In the genomic region with DNA sequence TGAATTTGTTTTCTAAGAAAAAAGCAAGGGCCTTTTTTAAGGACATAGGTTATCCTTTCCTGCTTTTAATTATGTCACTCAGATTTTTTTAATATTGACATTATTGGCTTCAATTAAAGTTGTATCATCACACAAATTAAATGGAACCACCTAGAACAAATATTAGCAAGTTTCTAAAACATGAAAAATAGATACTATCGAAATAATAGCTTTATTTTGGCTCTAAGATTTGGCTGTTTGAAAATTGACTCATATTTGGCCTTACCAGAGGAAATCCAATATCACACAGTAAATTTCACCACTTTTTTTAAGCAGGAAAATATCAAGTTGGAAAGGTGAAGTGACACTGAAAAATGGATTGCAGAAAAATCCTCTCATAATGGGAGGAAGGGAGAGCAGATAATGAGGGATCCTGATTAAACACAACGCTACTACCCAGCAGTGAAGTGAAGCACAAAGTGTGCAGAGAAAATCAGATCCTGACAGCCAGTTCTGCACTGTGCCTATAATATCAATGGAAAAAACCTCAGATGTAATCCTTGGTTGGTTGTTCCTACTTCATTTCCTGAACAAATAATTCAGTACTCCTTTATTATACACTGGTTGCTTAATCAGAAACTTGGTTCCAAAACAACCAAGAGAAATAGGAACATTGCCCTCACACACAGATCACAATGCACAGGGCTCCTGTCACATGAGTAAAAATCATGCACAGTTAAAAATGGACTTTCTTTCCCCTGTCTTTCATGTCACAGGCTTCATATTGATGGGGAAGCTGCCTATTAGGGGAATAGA, we compare ENCODE assay signal across 3 cellular contexts.
A peak's percentile ranks its signal among the peaks of the same experiment; 100 is the strongest.
TF ChIP-seq lines count a peak whose summit lies in the region.

No MANE protein-coding gene starts in this region.

TF ChIP-seq in liver, 16 proteins besides CTCF, POLR2A, EP300 and RAD21:
- TF ChIP-seq GABPA (IDR thresholded peaks at IDR 0.05 in 1 of 2, conservative IDR thresholded peaks at IDR 0.05 in 1 of 2) (peak in 1 of 2 donors; percentile 38), FOXA2 (IDR thresholded peaks at IDR 0.05) (peak; percentile 42), EGR1 (IDR thresholded peaks at IDR 0.05; ENCODE audit: low read depth in 2 of 2) (peak in 1 of 2 donors; percentile 71), HNF4G (IDR thresholded peaks at IDR 0.05) (no peak), SP1 (IDR thresholded peaks at IDR 0.05) (no peak), NR2F2 (IDR thresholded peaks at IDR 0.05) (no peak), FOXA1 (IDR thresholded peaks at IDR 0.05) (peak; percentile 8), MAX (IDR thresholded peaks at IDR 0.05) (peak; percentile 83), HNF4A (conservative IDR thresholded peaks at IDR 0.05) (peak in 1 of 2 donors; percentile 84), TAF1 (conservative IDR thresholded peaks at IDR 0.05) (no peak), RXRA (IDR thresholded peaks at IDR 0.05) (peak in 1 of 2 donors; percentile 74), YY1 (IDR thresholded peaks at IDR 0.05) (peak; percentile 83), JUND (IDR thresholded peaks at IDR 0.05) (peak in 1 of 2 donors; percentile 71)
- TF ChIP-seq, protein P1, sequence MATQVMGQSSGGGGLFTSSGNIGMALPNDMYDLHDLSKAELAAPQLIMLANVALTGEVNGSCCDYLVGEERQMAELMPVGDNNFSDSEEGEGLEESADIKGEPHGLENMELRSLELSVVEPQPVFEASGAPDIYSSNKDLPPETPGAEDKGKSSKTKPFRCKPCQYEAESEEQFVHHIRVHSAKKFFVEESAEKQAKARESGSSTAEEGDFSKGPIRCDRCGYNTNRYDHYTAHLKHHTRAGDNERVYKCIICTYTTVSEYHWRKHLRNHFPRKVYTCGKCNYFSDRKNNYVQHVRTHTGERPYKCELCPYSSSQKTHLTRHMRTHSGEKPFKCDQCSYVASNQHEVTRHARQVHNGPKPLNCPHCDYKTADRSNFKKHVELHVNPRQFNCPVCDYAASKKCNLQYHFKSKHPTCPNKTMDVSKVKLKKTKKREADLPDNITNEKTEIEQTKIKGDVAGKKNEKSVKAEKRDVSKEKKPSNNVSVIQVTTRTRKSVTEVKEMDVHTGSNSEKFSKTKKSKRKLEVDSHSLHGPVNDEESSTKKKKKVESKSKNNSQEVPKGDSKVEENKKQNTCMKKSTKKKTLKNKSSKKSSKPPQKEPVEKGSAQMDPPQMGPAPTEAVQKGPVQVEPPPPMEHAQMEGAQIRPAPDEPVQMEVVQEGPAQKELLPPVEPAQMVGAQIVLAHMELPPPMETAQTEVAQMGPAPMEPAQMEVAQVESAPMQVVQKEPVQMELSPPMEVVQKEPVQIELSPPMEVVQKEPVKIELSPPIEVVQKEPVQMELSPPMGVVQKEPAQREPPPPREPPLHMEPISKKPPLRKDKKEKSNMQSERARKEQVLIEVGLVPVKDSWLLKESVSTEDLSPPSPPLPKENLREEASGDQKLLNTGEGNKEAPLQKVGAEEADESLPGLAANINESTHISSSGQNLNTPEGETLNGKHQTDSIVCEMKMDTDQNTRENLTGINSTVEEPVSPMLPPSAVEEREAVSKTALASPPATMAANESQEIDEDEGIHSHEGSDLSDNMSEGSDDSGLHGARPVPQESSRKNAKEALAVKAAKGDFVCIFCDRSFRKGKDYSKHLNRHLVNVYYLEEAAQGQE (IDR thresholded peaks at IDR 0.05), result peak; percentile 70
- TF ChIP-seq, protein P2, sequence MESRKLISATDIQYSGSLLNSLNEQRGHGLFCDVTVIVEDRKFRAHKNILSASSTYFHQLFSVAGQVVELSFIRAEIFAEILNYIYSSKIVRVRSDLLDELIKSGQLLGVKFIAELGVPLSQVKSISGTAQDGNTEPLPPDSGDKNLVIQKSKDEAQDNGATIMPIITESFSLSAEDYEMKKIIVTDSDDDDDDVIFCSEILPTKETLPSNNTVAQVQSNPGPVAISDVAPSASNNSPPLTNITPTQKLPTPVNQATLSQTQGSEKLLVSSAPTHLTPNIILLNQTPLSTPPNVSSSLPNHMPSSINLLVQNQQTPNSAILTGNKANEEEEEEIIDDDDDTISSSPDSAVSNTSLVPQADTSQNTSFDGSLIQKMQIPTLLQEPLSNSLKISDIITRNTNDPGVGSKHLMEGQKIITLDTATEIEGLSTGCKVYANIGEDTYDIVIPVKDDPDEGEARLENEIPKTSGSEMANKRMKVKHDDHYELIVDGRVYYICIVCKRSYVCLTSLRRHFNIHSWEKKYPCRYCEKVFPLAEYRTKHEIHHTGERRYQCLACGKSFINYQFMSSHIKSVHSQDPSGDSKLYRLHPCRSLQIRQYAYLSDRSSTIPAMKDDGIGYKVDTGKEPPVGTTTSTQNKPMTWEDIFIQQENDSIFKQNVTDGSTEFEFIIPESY (IDR thresholded peaks at IDR 0.05), result peak; percentile 80
- TF ChIP-seq, protein P3, sequence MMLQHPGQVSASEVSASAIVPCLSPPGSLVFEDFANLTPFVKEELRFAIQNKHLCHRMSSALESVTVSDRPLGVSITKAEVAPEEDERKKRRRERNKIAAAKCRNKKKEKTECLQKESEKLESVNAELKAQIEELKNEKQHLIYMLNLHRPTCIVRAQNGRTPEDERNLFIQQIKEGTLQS (IDR thresholded peaks at IDR 0.05), result no peak

TF ChIP-seq in HepG2, 621 proteins besides CTCF, POLR2A, EP300 and RAD21 (continues in another document):
- TF ChIP-seq MLX (CRISPR knock-in tag; IDR thresholded peaks at IDR 0.05) (no peak), ZNF562 (CRISPR knock-in tag; IDR thresholded peaks at IDR 0.05; ENCODE audit: borderline replicate concordance) (no peak), NR0B2 (CRISPR knock-in tag; IDR thresholded peaks at IDR 0.05) (no peak), ZSCAN12 (CRISPR knock-in tag; IDR thresholded peaks at IDR 0.05) (no peak), ZNF143 (CRISPR knock-in tag; IDR thresholded peaks at IDR 0.05) (no peak), NR1H2 (CRISPR knock-in tag; IDR thresholded peaks at IDR 0.05; ENCODE audit: borderline replicate concordance, low read depth) (no peak), CCAR2 (optimal IDR thresholded peaks at IDR 0.05; ENCODE audit: low read depth, low read length) (no peak), ZNF775 (CRISPR knock-in tag; IDR thresholded peaks at IDR 0.05; ENCODE audit: borderline replicate concordance) (no peak), NFE2L1 (CRISPR knock-in tag; IDR thresholded peaks at IDR 0.05; ENCODE audit: borderline replicate concordance) (no peak), E2F5 (CRISPR knock-in tag; conservative IDR thresholded peaks at IDR 0.05) (no peak), SP140L (CRISPR knock-in tag; IDR thresholded peaks at IDR 0.05; ENCODE audit: borderline replicate concordance) (no peak)
- TF ChIP-seq, protein P2 (CRISPR knock-in tag; IDR thresholded peaks at IDR 0.05), result no peak
- TF ChIP-seq, protein P4, sequence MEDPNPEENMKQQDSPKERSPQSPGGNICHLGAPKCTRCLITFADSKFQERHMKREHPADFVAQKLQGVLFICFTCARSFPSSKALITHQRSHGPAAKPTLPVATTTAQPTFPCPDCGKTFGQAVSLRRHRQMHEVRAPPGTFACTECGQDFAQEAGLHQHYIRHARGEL (CRISPR knock-in tag; IDR thresholded peaks at IDR 0.05), result no peak

TF ChIP-seq in WTC11, 78 proteins besides CTCF, POLR2A, EP300 and RAD21:
- no peak for TF ChIP-seq ZNF416 (CRISPR knock-in tag; IDR thresholded peaks at IDR 0.05)
- TF ChIP-seq E2F4 (CRISPR knock-in tag; IDR thresholded peaks at IDR 0.05; ENCODE audit: borderline replicate concordance, low read depth), result no peak
- TF ChIP-seq SMAD4 (CRISPR knock-in tag; IDR thresholded peaks at IDR 0.05), result no peak
- TF ChIP-seq GRHL2 (CRISPR knock-in tag; IDR thresholded peaks at IDR 0.05; ENCODE audit: insufficient replicate concordance, severe bottlenecking), result no peak
- TF ChIP-seq, protein P5, sequence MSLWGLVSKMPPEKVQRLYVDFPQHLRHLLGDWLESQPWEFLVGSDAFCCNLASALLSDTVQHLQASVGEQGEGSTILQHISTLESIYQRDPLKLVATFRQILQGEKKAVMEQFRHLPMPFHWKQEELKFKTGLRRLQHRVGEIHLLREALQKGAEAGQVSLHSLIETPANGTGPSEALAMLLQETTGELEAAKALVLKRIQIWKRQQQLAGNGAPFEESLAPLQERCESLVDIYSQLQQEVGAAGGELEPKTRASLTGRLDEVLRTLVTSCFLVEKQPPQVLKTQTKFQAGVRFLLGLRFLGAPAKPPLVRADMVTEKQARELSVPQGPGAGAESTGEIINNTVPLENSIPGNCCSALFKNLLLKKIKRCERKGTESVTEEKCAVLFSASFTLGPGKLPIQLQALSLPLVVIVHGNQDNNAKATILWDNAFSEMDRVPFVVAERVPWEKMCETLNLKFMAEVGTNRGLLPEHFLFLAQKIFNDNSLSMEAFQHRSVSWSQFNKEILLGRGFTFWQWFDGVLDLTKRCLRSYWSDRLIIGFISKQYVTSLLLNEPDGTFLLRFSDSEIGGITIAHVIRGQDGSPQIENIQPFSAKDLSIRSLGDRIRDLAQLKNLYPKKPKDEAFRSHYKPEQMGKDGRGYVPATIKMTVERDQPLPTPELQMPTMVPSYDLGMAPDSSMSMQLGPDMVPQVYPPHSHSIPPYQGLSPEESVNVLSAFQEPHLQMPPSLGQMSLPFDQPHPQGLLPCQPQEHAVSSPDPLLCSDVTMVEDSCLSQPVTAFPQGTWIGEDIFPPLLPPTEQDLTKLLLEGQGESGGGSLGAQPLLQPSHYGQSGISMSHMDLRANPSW (CRISPR knock-in tag; conservative IDR thresholded peaks at IDR 0.05; ENCODE audit: low read depth), result no peak
- TF ChIP-seq ZNF317 (CRISPR knock-in tag; IDR thresholded peaks at IDR 0.05; ENCODE audit: borderline replicate concordance, low read depth), result no peak
- no peak for TF ChIP-seq MLX (CRISPR knock-in tag; IDR thresholded peaks at IDR 0.05)
- no peak for TF ChIP-seq HMGA2 (CRISPR knock-in tag; IDR thresholded peaks at IDR 0.05)
TF ChIP-seq in WTC11: peak in this region for 0.
